Comparison of ENCODE assay signal across 17 cellular contexts in the genomic region with DNA sequence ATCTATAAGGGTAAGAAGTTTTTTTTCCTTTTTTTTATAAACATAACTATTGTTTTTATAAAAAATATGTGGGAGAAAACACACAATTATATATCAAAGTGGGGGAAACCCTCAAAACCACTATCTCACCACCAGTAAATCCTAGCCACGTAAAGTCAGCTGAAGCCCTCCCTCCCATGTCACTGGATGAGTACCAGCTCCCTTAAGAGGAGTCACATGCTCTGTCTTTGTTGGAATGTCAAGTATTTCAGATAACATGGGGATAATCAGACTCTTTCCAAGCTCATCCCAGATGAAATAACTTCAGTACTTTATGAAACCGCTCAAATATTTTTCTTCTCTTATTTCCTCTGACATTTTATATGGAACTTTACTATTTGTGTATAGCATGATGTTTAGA. TPM values are rescaled to one million over a fixed set of nuclear protein-coding genes. Genes with fewer than 3 reads are reported as not detected.
DNase-seq lines count a peak whose midpoint lies in the region; ATAC-seq and TF ChIP-seq lines count a peak whose summit lies in the region.
"Had no signal": no experiment of that assay in that cellular context is flagged by ENCODE, and none has a peak within 500 bp of the region (broad histone marks: within the 10 kb centered on the region; RNA-seq: fewer than 3 reads in every experiment).

No MANE protein-coding gene starts in this region.

- H3K4me1 Mint-ChIP-seq in memory B cell: peaks cover 18% of the 10 kb centered on the region

- no peak for TF ChIP-seq CTCF in fibroblast of pulmonary artery (IDR thresholded peaks at IDR 0.05; ENCODE audit: low read length, missing control alignments)

- no peaks in the 10 kb centered on the region for H3K27me3 Mint-ChIP-seq in memory B cell
- H3K27me3 Mint-ChIP-seq: activated naive CD8-positive, alpha-beta T cell treated with anti-CD3 and anti-CD28 coated beads, Interleukin-2, amount 10 ng/mL, durations not matched to agents 7 days and 5 days had no signal

- no peak overlapping the region for H3K4me3 ChIP-seq in fibroblast of pulmonary artery (replicated peaks; ENCODE audit: low read depth, low read length)
- H3K4me3 ChIP-seq: mucosa of descending colon, prostate gland, upper lobe of left lung had no signal

- no peaks in the 10 kb centered on the region for H3K9me3 Mint-ChIP-seq in memory B cell

- in situ Hi-C loops in ACHN (cut with HindIII; ENCODE audit: low pct_ligation_motif_present, low pct_unique_long_range_greater_than_20kb, low sequenced_read_pairs): no loop called here
- in situ Hi-C loops in G401 (cut with HindIII; ENCODE audit: low sequenced_read_pairs): no loop called here

- DNase-seq in ACHN (peak; percentile 3), LHCN-M2 (ENCODE audit: low read depth) (peak; percentile 69), fibroblast of pulmonary artery (ENCODE audit: low read depth) (peak; percentile 69), memory B cell (ENCODE audit: low spot score in 2 of 2) (no peak), HT-29 (ENCODE audit: low spot score) (no peak), NCI-H1694 treated with DMSO at 0.1 percent for 48 hours (lab: John Stamatoyannopoulos, UW) (no peak), G401 (ENCODE audit: low spot score) (no peak), activated T-cell treated with anti-CD3 and anti-CD28 coated beads for 4 hours (no peak)
- DNase-seq: activated CD4-positive, CD25-positive, alpha-beta regulatory T cell; activated CD8-positive, alpha-beta memory T cell treated with anti-CD3 and anti-CD28 coated beads, Interleukin-2, amount 50 U/mL, for 48 hours; activated naive CD8-positive, alpha-beta T cell treated with anti-CD3 and anti-CD28 coated beads, Interleukin-2, amount 10 ng/mL, durations not matched to agents 7 days and 5 days; erythroblast; KBM-7; mucosa of descending colon; NCI-H1694; upper lobe of left lung had no signal

- H3K36me3 Mint-ChIP-seq in memory B cell: no peaks in the 10 kb centered on the region
- H3K36me3 Mint-ChIP-seq: activated naive CD8-positive, alpha-beta T cell treated with anti-CD3 and anti-CD28 coated beads, Interleukin-2, amount 10 ng/mL, durations not matched to agents 7 days and 5 days had no signal

- no peak overlapping the region for H3K4me3 Mint-ChIP-seq in memory B cell
- H3K4me3 Mint-ChIP-seq: activated naive CD8-positive, alpha-beta T cell treated with anti-CD3 and anti-CD28 coated beads, Interleukin-2, amount 10 ng/mL, durations not matched to agents 7 days and 5 days had no signal

- H3K27ac Mint-ChIP-seq in memory B cell: peak overlapping the region; percentile 12
- H3K27ac Mint-ChIP-seq: activated naive CD8-positive, alpha-beta T cell treated with anti-CD3 and anti-CD28 coated beads, Interleukin-2, amount 10 ng/mL, durations not matched to agents 7 days and 5 days had no signal

- ATAC-seq in memory B cell (ENCODE audit: low read depth): no peak
- ATAC-seq: mucosa of descending colon had no signal

RNA-seq across cellular contexts. Expression of gene MYOZ2, which starts 2.4 kb away (rescaled TPM):
- total RNA-seq in LHCN-M2 (2014; rRNA removed): 0.13 and 0.69 TPM in 2 replicates
- polyA plus RNA-seq in LHCN-M2 (2012): 1.3 TPM
- not detected in 2 replicates for total RNA-seq in HT-29 (2014; rRNA removed; shearing (Covaris generic))
- total RNA-seq in G401 (2014; rRNA removed; shearing (Covaris generic)): not detected in 2 replicates
- total RNA-seq: activated naive CD8-positive, alpha-beta T cell treated with anti-CD3 and anti-CD28 coated beads, Interleukin-2, amount 10 ng/mL, durations not matched to agents 7 days and 5 days had no signal

Comparison
In these comparisons a context has a peak if more than half of its experiments do, and no peak if none do; other contexts are left out.
1. DNase-seq: peak in ACHN (single experiment), LHCN-M2 (single experiment) and fibroblast of pulmonary artery (single experiment); none in memory B cell (0 of 2), HT-29 (single experiment), NCI-H1694 treated with DMSO at 0.1 percent for 48 hours (single experiment), G401 (single experiment) and activated T-cell treated with anti-CD3 and anti-CD28 coated beads for 4 hours (single experiment).